In the genomic region with DNA sequence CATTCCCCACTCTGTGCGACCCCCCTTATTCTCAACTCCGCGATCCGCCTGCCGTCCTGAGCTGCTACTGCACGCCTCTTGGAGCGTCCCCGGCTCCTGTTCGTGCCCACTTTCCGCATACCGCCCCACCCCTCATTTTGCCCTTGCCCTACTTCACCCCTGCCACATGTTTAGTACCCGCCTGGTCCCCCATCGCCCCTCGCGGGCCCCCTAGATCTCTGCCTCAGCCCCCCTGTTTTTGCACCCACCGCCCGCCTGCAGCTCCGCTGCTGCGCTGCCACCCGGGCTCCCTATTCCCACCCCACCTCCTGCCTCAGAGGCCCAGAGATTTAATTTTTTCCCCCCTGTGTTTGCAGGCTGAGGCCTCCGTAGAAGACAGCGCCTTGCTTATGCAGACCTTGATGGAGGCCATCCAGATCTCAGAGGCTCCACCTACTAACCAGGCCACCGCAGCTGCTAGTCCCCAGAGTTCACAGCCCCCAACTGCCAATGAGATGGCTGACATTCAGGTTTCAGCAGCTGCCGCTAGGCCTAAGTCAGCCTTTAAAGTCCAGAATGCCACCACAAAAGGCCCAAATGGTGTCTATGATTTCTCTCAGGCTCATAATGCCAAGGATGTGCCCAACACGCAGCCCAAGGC, we compare ENCODE assay signal across 8 cellular contexts. TPM values are rescaled to one million over a fixed set of nuclear protein-coding genes. Genes with fewer than 3 reads are reported as not detected.
A peak's percentile ranks its signal among the peaks of the same experiment; 100 is the strongest.
DNase-seq lines count a peak whose midpoint lies in the region; ATAC-seq, FAIRE-seq and TF ChIP-seq lines count a peak whose summit lies in the region.

No MANE protein-coding gene starts in this region.

- BruUV-seq in HepG2 (replicated peaks; lab: Mats Ljungman, UMichigan), result no TSS peak

- H3K4me1 ChIP-seq in HepG2 (ENCODE audit: insufficient read depth, low read length) (peaks cover 57% of the 10 kb centered on the region), testis (peaks cover 8% of the 10 kb centered on the region)

- intact Hi-C loops in HepG2 (cut with micrococcal nuclease; ENCODE audit: unreplicated experiment) (no loop called here), testis (cut with DNase I; ENCODE audit: low total_unique reads) (no loop called here)

- peak overlapping the region; percentile 93 for H3K9ac ChIP-seq in HepG2 (ENCODE audit: insufficient read depth, low read depth, low read length)

- H2AFZ ChIP-seq in HepG2 (ENCODE audit: low read length), result no peak overlapping the region

- peaks cover 20% of the 10 kb centered on the region for H4K20me1 ChIP-seq in HepG2 (ENCODE audit: insufficient read depth, low read length)

- peaks cover 3 to 17% of the 10 kb centered on the region in 2 experiments; a peak in 2 of 5 replicates for H3K36me3 ChIP-seq in HepG2 (replicated peaks in 1 of 2; ENCODE audit: control insufficient read depth in 1 of 2, insufficient read depth in 2 of 2, low read length in 2 of 2)
- no peaks in the 10 kb centered on the region for H3K36me3 ChIP-seq in testis (ENCODE audit: low read depth, missing control alignments)

- peak; percentile 43 for DNase-seq in NCI-H1105 treated with DMSO at 0.1 percent for 48 hours (lab: John Stamatoyannopoulos, UW)
- peak in 26 of 61 donors; percentile 1 to 47 (median 10) for DNase-seq in caudate nucleus (lab: John Stamatoyannopoulos, UW)
- DNase-seq in HepG2 (ENCODE audit: low spot score), result no peak
- peak; percentile 56 for DNase-seq in testis
- no peak for DNase-seq in epidermal melanocyte (ENCODE audit: insufficient read length, low spot score)

- POLR2A ChIA-PET in HepG2 (lab: Yijun Ruan, JAX), result no interaction called here

- no peaks in the 10 kb centered on the region; a peak in 1 of 5 replicates for H3K27me3 ChIP-seq in HepG2 (ENCODE audit: control insufficient read depth in 1 of 2, insufficient read depth in 2 of 2, low read length in 2 of 2)
- no peaks in the 10 kb centered on the region for H3K27me3 ChIP-seq in testis

- 21% methylated on average over 21 of the region's 25 CpGs for WGBS in HepG2 (ENCODE audit: low lambda C conversion rate)
- 0 to 2% methylated on average over 14 to 23 of the region's 25 CpGs for WGBS in testis, 2 donors

- H3K27ac ChIP-seq in caudate nucleus (ENCODE audit: low read depth, low read length) (peak overlapping the region; percentile 73), HepG2 (ENCODE audit: extremely low read length, insufficient read depth, low read length) (peak overlapping the region; percentile 65), testis (peak overlapping the region; percentile 74 to 78)

- TF ChIP-seq EP300 in HepG2 (IDR thresholded peaks at IDR 0.05; ENCODE audit: low read depth in 2 of 2, low read length in 2 of 2) (no peak), HepG2 (CRISPR knock-in tag; IDR thresholded peaks at IDR 0.05; ENCODE audit: borderline replicate concordance) (no peak)

- H3K4me2 ChIP-seq in HepG2 (ENCODE audit: low read depth, low read length), result peak overlapping the region; percentile 93

- H3K4me3 ChIP-seq in GM12875 (ENCODE audit: low read depth, low read length) (peak overlapping the region; percentile 72), HepG2 (replicated peaks in 1 of 3; ENCODE audit: insufficient read depth in 1 of 3, low read depth in 2 of 3, low read length in 3 of 3) (peak overlapping the region; percentile 74 to 84 (median 84)), testis (peak overlapping the region; percentile 52 to 72)

- in situ Hi-C loops in HepG2 (cut with HindIII; ENCODE audit: extremely low pct_ligation_motif_present, low pct_unique_long_range_greater_than_20kb), result no loop called here

- H3K79me2 ChIP-seq in HepG2 (ENCODE audit: insufficient read depth, low read length), result peaks cover 32% of the 10 kb centered on the region

- CTCF ChIA-PET in HepG2 (lab: Yijun Ruan, JAX; ENCODE audit: low intra/inter-chr PET ratio, low total read pairs), result no interaction called here

- no peak for FAIRE-seq in HepG2 (lab: Jason Lieb, UNC)

- TF ChIP-seq POLR2A in HepG2 (IDR thresholded peaks at IDR 0.05; ENCODE audit: insufficient read depth in 1 of 2, low read depth in 2 of 2, low read length in 2 of 2) (no peak), testis (IDR thresholded peaks at IDR 0.05) (no peak)

- H3K9me3 ChIP-seq in HepG2 (ENCODE audit: low read length), result no peaks in the 10 kb centered on the region
- H3K9me3 ChIP-seq in testis, result no peaks in the 10 kb centered on the region

- ATAC-seq in GM21576 (IDR thresholded peaks at IDR 0.05; ENCODE audit: unreplicated experiment) (peak; percentile 50), HepG2 (0 out of 3 replicates have a peak, but pooled peaks have one; percentile 7), GM18867 (IDR thresholded peaks at IDR 0.05; ENCODE audit: unreplicated experiment) (no peak)

- TF ChIP-seq CTCF in GM12875 (IDR thresholded peaks at IDR 0.05; ENCODE audit: borderline replicate concordance, insufficient read depth, low read depth, low read length) (no peak), HepG2 (CRISPR knock-in tag; IDR thresholded peaks at IDR 0.05) (no peak), testis (IDR thresholded peaks at IDR 0.05) (no peak)

- no peak for TF ChIP-seq RAD21 in HepG2 (CRISPR knock-in tag; IDR thresholded peaks at IDR 0.05)

TF ChIP-seq in HepG2, 621 proteins besides CTCF, POLR2A, EP300 and RAD21:
- TF ChIP-seq ZMYM3 (CRISPR knock-in tag; IDR thresholded peaks at IDR 0.05) (no peak), ZFX (CRISPR knock-in tag; IDR thresholded peaks at IDR 0.05; ENCODE audit: low read depth) (peak; percentile 46; the same call in 1 of the 2 replicates), SAP130 (CRISPR knock-in tag; IDR thresholded peaks at IDR 0.05; ENCODE audit: low read depth) (0 out of 2 replicates have a peak, but pooled peaks have one; percentile 14), NFATC3 (CRISPR knock-in tag; IDR thresholded peaks at IDR 0.05) (no peak), HNRNPLL (IDR thresholded peaks at IDR 0.05; ENCODE audit: low read depth, low read length, poor library complexity, severe bottlenecking) (no peak), ZFY (CRISPR knock-in tag; IDR thresholded peaks at IDR 0.05) (peak; percentile 20; the same call in 1 of the 2 replicates), TEAD3 (CRISPR knock-in tag; optimal IDR thresholded peaks at IDR 0.05; ENCODE audit: borderline replicate concordance) (no peak), SALL1 (CRISPR knock-in tag; IDR thresholded peaks at IDR 0.05) (no peak), AGO2 (optimal IDR thresholded peaks at IDR 0.05; ENCODE audit: low read depth, low read length) (peak; percentile 28)
- TF ChIP-seq, protein P1, sequence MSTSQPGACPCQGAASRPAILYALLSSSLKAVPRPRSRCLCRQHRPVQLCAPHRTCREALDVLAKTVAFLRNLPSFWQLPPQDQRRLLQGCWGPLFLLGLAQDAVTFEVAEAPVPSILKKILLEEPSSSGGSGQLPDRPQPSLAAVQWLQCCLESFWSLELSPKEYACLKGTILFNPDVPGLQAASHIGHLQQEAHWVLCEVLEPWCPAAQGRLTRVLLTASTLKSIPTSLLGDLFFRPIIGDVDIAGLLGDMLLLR (CRISPR knock-in tag; IDR thresholded peaks at IDR 0.05), result no peak
- TF ChIP-seq, protein P2, sequence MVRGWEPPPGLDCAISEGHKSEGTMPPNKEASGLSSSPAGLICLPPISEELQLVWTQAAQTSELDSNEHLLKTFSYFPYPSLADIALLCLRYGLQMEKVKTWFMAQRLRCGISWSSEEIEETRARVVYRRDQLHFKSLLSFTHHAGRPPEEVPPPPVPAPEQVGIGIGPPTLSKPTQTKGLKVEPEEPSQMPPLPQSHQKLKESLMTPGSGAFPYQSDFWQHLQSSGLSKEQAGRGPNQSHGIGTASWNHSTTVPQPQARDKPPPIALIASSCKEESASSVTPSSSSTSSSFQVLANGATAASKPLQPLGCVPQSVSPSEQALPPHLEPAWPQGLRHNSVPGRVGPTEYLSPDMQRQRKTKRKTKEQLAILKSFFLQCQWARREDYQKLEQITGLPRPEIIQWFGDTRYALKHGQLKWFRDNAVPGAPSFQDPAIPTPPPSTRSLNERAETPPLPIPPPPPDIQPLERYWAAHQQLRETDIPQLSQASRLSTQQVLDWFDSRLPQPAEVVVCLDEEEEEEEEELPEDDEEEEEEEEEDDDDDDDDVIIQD (CRISPR knock-in tag; IDR thresholded peaks at IDR 0.05; ENCODE audit: low read depth), result no peak
TF ChIP-seq in HepG2: peak in this region for 4.

RNA-seq across cellular contexts. Expression of a gene that starts 1.4 kb away (rescaled TPM):
- 105 and 145 TPM in 2 replicates for total RNA-seq in HepG2 (2016; rRNA removed; fragmentation: Illumina TruSeq; extraction: Trizol)
- total RNA-seq in HepG2 (2016; cell fraction: cytosol; rRNA removed; fragmentation: Illumina TruSeq; extraction: Trizol; ENCODE audit: low read depth), result 12.9 and 14.8 TPM in 2 replicates
- 106 and 134 TPM in 2 replicates for total RNA-seq in HepG2 (2016; cell fraction: insoluble cytoplasmic fraction; rRNA removed; fragmentation: Illumina TruSeq; extraction: Trizol)
- 36.5 and 39.6 TPM in 2 replicates for total RNA-seq in HepG2 (2016; cell fraction: membrane; rRNA removed; fragmentation: Illumina TruSeq; extraction: Trizol)
- 105 and 128 TPM in 2 replicates for total RNA-seq in HepG2 (2016; cell fraction: nucleus; rRNA removed; fragmentation: Illumina TruSeq; extraction: Trizol)
- 123 and 137 TPM in 2 replicates for polyA plus RNA-seq in HepG2 (2011; rRNA removed)
- 89.4 and 95.1 TPM in 2 replicates for polyA plus RNA-seq in HepG2 (2011; cell fraction: cytosol; rRNA removed)
- polyA plus RNA-seq in HepG2 (2011; cell fraction: nucleus; rRNA removed), result 126 and 163 TPM in 2 replicates
- 105 and 149 TPM in 2 replicates for polyA plus RNA-seq in HepG2 (2012)
- 16.3 and 18.0 TPM in 2 replicates for polyA plus RNA-seq in HepG2 (2016; cell fraction: cytosol; fragmentation: Illumina TruSeq; extraction: Trizol; ENCODE audit: low read depth)
- 183 and 230 TPM in 2 replicates for polyA plus RNA-seq in HepG2 (2016; cell fraction: insoluble cytoplasmic fraction; fragmentation: Illumina TruSeq; extraction: Trizol; ENCODE audit: low read depth)
- 23.3 and 27.1 TPM in 2 replicates for polyA plus RNA-seq in HepG2 (2016; cell fraction: membrane; fragmentation: Illumina TruSeq; extraction: Trizol; ENCODE audit: low read depth)
- 196 and 206 TPM in 2 replicates for polyA plus RNA-seq in HepG2 (2016; cell fraction: nucleus; fragmentation: Illumina TruSeq; extraction: Trizol; ENCODE audit: insufficient read depth, low read depth)
- 0.09 and 126 TPM in 2 replicates for polyA minus RNA-seq in HepG2 (2011; rRNA and poly(A)+ RNA removed; ENCODE audit: low replicate concordance)
- polyA minus RNA-seq in HepG2 (2011; cell fraction: cytosol; rRNA and poly(A)+ RNA removed), result 147 and 152 TPM in 2 replicates
- polyA minus RNA-seq in HepG2 (2011; cell fraction: nucleus; rRNA and poly(A)+ RNA removed), result 48.2 and 49.1 TPM in 2 replicates
- total RNA-seq in testis, result 100 to 1,000 TPM; 231 to 338 TPM
- polyA plus RNA-seq in testis (ENCODE audit: insufficient read depth, low read depth, low replicate concordance), result 177 TPM

Comparison
In these comparisons a context has a peak if more than half of its experiments do, and no peak if none do; other contexts are left out.
1. DNase-seq: peak in NCI-H1105 treated with DMSO at 0.1 percent for 48 hours (single experiment) and testis (single experiment); none in HepG2 (single experiment) and epidermal melanocyte (single experiment).
2. Peak in every context shown above with its lines, with median percentiles within 50 percentile points of each other: H3K4me3 ChIP-seq and H3K27ac ChIP-seq.